ENCODE assay signal across 23 cellular contexts in genomic region chr2:11263177-11263576, GRCh38.
DNase-seq lines count a peak whose midpoint lies in the region; ATAC-seq, FAIRE-seq and TF ChIP-seq lines count a peak whose summit lies in the region.
"Had no signal": no experiment of that assay in that cellular context is flagged by ENCODE, and none has a peak within 500 bp of the region (broad histone marks: within the 10 kb centered on the region; RNA-seq: fewer than 3 reads in every experiment).

No MANE protein-coding gene starts in this region.

- peak overlapping the region; percentile 27 for H3K27ac ChIP-seq in cardiac muscle cell
- H3K27ac ChIP-seq: 22Rv1; A549; BLaER1 treated with 17β-estradiol and CSF1 and Interleukin-3, amounts not matched to agents 10 nM and 100 nM had no signal

- DNase-seq in cardiac muscle cell (ENCODE audit: low read depth in 1 of 2, low spot score in 1 of 2) (no peak), Right ventricle myocardium superior (no peak), GM12891 (ENCODE audit: insufficient read length, low spot score) (no peak), OCI-M1 (lab: John Stamatoyannopoulos, UW) (peak; percentile 39), HTR-8/SVneo (ENCODE audit: insufficient read length, low spot score) (no peak), NCI-H187 treated with DMSO at 0.1 percent for 48 hours (lab: John Stamatoyannopoulos, UW) (no peak)
- DNase-seq: AML-193; CD4-positive, alpha-beta memory T cell; CD4-positive, CD25-positive, alpha-beta regulatory T cell; CD8-positive, alpha-beta memory T cell; COR-L47; DMS 273 treated with DMSO at 0.1 percent for 48 hours; DMS153; DMS53; DMS79; DND-41; EL; GDM1 had no signal

- intact Hi-C loops in Right ventricle myocardium superior (cut with DNase I) = no loop called here

- H3K9me3 ChIP-seq in cardiac muscle cell (ENCODE audit: low read depth) = no peaks in the 10 kb centered on the region
- H3K9me3 ChIP-seq: A549 had no signal

- H3K4me1 ChIP-seq in cardiac muscle cell (ENCODE audit: low read depth) = no peaks in the 10 kb centered on the region
- H3K4me1 ChIP-seq: A549; BLaER1 treated with 17β-estradiol and CSF1 and Interleukin-3, amounts not matched to agents 10 nM and 100 nM had no signal

- no peak for TF ChIP-seq POLR2A in GM12891 (IDR thresholded peaks at IDR 0.05; ENCODE audit: low read depth, low read length)

- TF ChIP-seq CTCF in cardiac muscle cell (IDR thresholded peaks at IDR 0.05; ENCODE audit: low read depth, low read length) = no peak

- FAIRE-seq in GM12891 (lab: Jason Lieb, UNC) (peak; percentile 9), HTR-8/SVneo (lab: Jason Lieb, UNC) (no peak)
- FAIRE-seq: A549, GM12878, GM19239 had no signal

- H3K27me3 ChIP-seq in cardiac muscle cell = no peaks in the 10 kb centered on the region
- H3K27me3 ChIP-seq: BLaER1 treated with 17β-estradiol and CSF1 and Interleukin-3, amounts not matched to agents 10 nM and 100 nM had no signal

- H3K4me3 ChIP-seq in cardiac muscle cell = no peak overlapping the region
- H3K4me3 ChIP-seq: A549; BLaER1 treated with 17β-estradiol and CSF1 and Interleukin-3, amounts not matched to agents 10 nM and 100 nM; GM12878 had no signal

- H3K36me3 ChIP-seq in cardiac muscle cell = no peaks in the 10 kb centered on the region

- no peak for ATAC-seq in Right ventricle myocardium superior (ENCODE audit: poor library complexity)
- ATAC-seq: A549, GM12878 had no signal

TF ChIP-seq in GM12891, 5 proteins besides CTCF, POLR2A, EP300 and RAD21:
- TF ChIP-seq SPI1 (IDR thresholded peaks at IDR 0.05; ENCODE audit: low read depth, low read length) (no peak), PAX5 (IDR thresholded peaks at IDR 0.05; ENCODE audit: insufficient read depth, low read length, severe bottlenecking) (no peak), TAF1 (IDR thresholded peaks at IDR 0.05; ENCODE audit: low read depth, low read length) (no peak), POLR2AphosphoS5 (IDR thresholded peaks at IDR 0.05; ENCODE audit: low read depth, low read length) (no peak), POU2F2 (IDR thresholded peaks at IDR 0.05; ENCODE audit: low read depth, low read length) (no peak)
